8 cellular contexts compared by ENCODE assay signal in the genomic region with DNA sequence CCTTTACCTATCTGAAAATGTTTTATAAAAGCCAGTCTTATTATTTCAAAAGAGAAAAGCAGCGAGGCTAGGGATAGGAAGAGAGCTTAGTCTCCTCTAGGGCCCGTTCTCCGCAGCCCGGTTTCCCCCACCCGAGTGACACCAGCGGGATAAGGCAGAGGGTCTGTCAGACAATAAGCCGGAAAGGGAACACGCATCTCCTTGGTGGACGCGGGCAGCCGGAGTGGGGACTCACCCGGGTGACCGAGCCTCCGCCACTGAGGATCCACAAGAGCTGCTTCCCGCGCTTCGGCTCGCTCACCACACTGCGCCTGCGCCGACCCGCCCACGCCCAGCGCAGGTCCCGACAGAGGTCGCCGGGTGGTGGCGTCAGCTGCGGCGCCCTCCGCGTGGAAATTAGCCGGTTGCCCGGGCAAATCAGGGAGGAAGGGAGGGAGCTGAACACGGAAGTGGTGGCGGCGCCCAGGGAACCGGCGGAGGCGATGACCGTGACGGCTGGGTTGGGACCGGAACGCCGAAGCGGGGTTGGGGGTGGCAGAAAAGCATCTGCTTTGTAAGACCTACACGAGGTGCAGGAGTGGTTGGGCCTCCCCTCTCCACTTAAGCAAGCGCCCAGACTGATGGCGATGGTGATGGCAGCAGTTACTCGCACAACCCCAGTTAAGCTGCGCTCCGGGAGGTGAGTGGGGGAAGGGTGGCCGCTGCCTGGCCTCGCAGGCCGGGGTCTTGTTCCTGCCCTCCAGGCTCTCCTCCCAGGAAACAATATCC. TPM values are rescaled to one million over a fixed set of nuclear protein-coding genes. Genes with fewer than 3 reads are reported as not detected.
DNase-seq lines count a peak whose midpoint lies in the region; ATAC-seq and TF ChIP-seq lines count a peak whose summit lies in the region.

A gene with protein sequence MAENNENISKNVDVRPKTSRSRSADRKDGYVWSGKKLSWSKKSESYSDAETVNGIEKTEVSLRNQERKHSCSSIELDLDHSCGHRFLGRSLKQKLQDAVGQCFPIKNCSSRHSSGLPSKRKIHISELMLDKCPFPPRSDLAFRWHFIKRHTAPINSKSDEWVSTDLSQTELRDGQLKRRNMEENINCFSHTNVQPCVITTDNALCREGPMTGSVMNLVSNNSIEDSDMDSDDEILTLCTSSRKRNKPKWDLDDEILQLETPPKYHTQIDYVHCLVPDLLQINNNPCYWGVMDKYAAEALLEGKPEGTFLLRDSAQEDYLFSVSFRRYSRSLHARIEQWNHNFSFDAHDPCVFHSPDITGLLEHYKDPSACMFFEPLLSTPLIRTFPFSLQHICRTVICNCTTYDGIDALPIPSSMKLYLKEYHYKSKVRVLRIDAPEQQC (plus strand): TSS at position 444 of the 768 bp plus-strand sequence. CDS start 15,806 bp downstream, outside the sequence.
A gene with protein sequence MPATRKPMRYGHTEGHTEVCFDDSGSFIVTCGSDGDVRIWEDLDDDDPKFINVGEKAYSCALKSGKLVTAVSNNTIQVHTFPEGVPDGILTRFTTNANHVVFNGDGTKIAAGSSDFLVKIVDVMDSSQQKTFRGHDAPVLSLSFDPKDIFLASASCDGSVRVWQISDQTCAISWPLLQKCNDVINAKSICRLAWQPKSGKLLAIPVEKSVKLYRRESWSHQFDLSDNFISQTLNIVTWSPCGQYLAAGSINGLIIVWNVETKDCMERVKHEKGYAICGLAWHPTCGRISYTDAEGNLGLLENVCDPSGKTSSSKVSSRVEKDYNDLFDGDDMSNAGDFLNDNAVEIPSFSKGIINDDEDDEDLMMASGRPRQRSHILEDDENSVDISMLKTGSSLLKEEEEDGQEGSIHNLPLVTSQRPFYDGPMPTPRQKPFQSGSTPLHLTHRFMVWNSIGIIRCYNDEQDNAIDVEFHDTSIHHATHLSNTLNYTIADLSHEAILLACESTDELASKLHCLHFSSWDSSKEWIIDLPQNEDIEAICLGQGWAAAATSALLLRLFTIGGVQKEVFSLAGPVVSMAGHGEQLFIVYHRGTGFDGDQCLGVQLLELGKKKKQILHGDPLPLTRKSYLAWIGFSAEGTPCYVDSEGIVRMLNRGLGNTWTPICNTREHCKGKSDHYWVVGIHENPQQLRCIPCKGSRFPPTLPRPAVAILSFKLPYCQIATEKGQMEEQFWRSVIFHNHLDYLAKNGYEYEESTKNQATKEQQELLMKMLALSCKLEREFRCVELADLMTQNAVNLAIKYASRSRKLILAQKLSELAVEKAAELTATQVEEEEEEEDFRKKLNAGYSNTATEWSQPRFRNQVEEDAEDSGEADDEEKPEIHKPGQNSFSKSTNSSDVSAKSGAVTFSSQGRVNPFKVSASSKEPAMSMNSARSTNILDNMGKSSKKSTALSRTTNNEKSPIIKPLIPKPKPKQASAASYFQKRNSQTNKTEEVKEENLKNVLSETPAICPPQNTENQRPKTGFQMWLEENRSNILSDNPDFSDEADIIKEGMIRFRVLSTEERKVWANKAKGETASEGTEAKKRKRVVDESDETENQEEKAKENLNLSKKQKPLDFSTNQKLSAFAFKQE (minus strand): TSS at position 307 of the 768 bp plus-strand sequence. CDS start 312 bp downstream, outside the sequence.

- H3K4me1 ChIP-seq in lung (ENCODE audit: control insufficient read depth in 2 of 2, insufficient read depth in 2 of 2, low read length in 2 of 2) = peaks cover 0 to 12% of the 10 kb centered on the region in 2 donors

- H3K36me3 ChIP-seq in lung (ENCODE audit: control insufficient read depth in 2 of 2, insufficient read depth in 2 of 2, low read length in 2 of 2) = no peaks in the 10 kb centered on the region

- peak within 1 kb of the TSS; percentile 81 to 90 for H3K27ac ChIP-seq in lung (ENCODE audit: low read depth in 1 of 2, low read length in 1 of 2)

- H3K4me3 ChIP-seq in lung = peak within 1 kb of the TSS; percentile 83

- no peaks in the 10 kb centered on the region for H3K9me3 ChIP-seq in lung (ENCODE audit: control insufficient read depth in 2 of 2, insufficient read depth in 1 of 2, low read length in 1 of 2)

- DNase-seq in COR-L47 (lab: John Stamatoyannopoulos, UW) = peak; percentile 92
- peak; percentile 93 for DNase-seq in GM20000 (ENCODE audit: low spot score)
- DNase-seq in HS-5 (ENCODE audit: low read depth) = peak; percentile 77
- peak; percentile 68 for DNase-seq in NK-92 (lab: John Stamatoyannopoulos, UW; ENCODE audit: unreplicated experiment)
- peak; percentile 83 to 95 for DNase-seq in activated CD8-positive, alpha-beta memory T cell treated with anti-CD3 and anti-CD28 coated beads for 1 hour (ENCODE audit: extremely low read depth in 1 of 2, low read depth in 1 of 2)
- DNase-seq in effector CD4-positive, alpha-beta T cell = peak; percentile 94
- peak; percentile 95 for DNase-seq in lung (ENCODE audit: low spot score)
- DNase-seq in stimulated activated CD4-positive, alpha-beta T cell treated with anti-CD3 and anti-CD28 coated beads, TNF-alpha, amount 100 ng/mL, for 24 hours (ENCODE audit: low read depth in 3 of 3) = peak; percentile 92 to 97 (median 97)

- TF ChIP-seq CTCF in GM20000 (IDR thresholded peaks at IDR 0.05; ENCODE audit: extremely low read depth, missing control alignments) (no peak), lung (IDR thresholded peaks at IDR 0.05; ENCODE audit: control extremely low read depth, extremely low read depth) (peak; percentile 26)

- H3K27me3 ChIP-seq in lung (ENCODE audit: control insufficient read depth, insufficient read depth) = no peaks in the 10 kb centered on the region

- 0% methylated on average over 51 to 55 of the region's 55 CpGs for WGBS in lung, 2 donors

- ATAC-seq in lung (ENCODE audit: insufficient read depth, low FRiP score) = peak; percentile 100

RNA-seq across cellular contexts. Expression of the first gene that starts in this region (rescaled TPM):
- 10 to 100 TPM; 14.3 to 28.3 TPM for total RNA-seq in lung
- polyA plus RNA-seq in lung = 1 to 10 TPM; 5.8 to 6.8 TPM

RNA-seq across cellular contexts. Expression of the second gene that starts in this region (rescaled TPM):
- 1 to 10 TPM; 6.2 to 7.1 TPM for total RNA-seq in lung
- 1 to 10 TPM; 1.9 TPM for polyA plus RNA-seq in lung

Comparison
In these comparisons a context has a peak if more than half of its experiments do, and no peak if none do; other contexts are left out.
1. Peak in every context shown above with its lines: DNase-seq, ATAC-seq, H3K4me3 ChIP-seq and H3K27ac ChIP-seq.